1 cellular context compared by ENCODE assay signal in genomic region chr16:23788653-23789052, GRCh38.
TF ChIP-seq lines count a peak whose summit lies in the region.

No MANE protein-coding gene starts in this region.

TF ChIP-seq in H1, 55 proteins besides CTCF, POLR2A, EP300 and RAD21:
- TF ChIP-seq EGR1 (IDR thresholded peaks at IDR 0.05; ENCODE audit: borderline replicate concordance, low read depth, low read length) = no peak
- TF ChIP-seq POU5F1 (IDR thresholded peaks at IDR 0.05; ENCODE audit: low read depth, low read length) = no peak
- TF ChIP-seq CHD1 (IDR thresholded peaks at IDR 0.05; ENCODE audit: low read depth, low read length) = no peak
